ENCODE assay signal across 1 cellular context in the genomic region with DNA sequence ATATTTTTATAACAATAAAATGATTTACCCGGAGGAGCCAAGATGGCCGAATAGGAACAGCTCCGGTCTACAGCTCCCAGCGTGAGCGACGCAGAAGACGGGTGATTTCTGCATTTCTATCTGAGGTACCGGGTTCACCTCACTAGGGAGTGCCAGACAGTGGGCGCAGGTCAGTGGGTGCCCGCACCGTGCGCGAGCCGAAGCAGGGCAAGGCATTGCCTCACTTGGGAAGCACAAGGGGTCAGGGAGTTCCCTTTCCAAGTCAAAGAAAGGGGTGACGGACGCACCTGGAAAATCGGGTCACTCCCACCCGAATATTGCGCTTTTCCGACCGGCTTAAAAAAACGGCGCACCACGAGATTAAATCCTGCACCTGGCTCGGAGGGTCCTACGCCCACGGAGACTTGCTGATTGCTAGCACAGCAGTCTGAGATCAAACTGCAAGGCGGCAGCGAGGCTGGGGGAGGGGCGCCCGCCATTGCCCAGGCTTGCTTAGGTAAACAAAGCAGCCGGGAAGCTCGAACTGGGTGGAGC.
A peak's percentile ranks its signal among the peaks of the same experiment; 100 is the strongest.
TF ChIP-seq lines count a peak whose summit lies in the region.

No MANE protein-coding gene starts in this region.

TF ChIP-seq in A549, 52 proteins besides CTCF, POLR2A, EP300 and RAD21:
- peak; percentile 31; the same call in 1 of the 2 replicates for TF ChIP-seq PHF8 (IDR thresholded peaks at IDR 0.05; ENCODE audit: borderline replicate concordance, low read depth)
